Comparison of ENCODE assay signal across 1 cellular context in genomic region chr21:36141513-36141925, GRCh38.
TF ChIP-seq lines count a peak whose summit lies in the region.

No MANE protein-coding gene starts in this region.

TF ChIP-seq in HepG2, 621 proteins besides CTCF, POLR2A, EP300 and RAD21 (continued from another document and continues in another):
- TF ChIP-seq, protein P1, sequence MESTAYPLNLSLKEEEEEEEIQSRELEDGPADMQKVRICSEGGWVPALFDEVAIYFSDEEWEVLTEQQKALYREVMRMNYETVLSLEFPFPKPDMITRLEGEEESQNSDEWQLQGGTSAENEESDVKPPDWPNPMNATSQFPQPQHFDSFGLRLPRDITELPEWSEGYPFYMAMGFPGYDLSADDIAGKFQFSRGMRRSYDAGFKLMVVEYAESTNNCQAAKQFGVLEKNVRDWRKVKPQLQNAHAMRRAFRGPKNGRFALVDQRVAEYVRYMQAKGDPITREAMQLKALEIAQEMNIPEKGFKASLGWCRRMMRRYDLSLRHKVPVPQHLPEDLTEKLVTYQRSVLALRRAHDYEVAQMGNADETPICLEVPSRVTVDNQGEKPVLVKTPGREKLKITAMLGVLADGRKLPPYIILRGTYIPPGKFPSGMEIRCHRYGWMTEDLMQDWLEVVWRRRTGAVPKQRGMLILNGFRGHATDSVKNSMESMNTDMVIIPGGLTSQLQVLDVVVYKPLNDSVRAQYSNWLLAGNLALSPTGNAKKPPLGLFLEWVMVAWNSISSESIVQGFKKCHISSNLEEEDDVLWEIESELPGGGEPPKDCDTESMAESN (CRISPR knock-in tag; conservative IDR thresholded peaks at IDR 0.05), result no peak
- TF ChIP-seq ZNF44 (CRISPR knock-in tag; IDR thresholded peaks at IDR 0.05) (no peak), GATAD2A (CRISPR knock-in tag; IDR thresholded peaks at IDR 0.05) (peak; percentile 52; the same call in 1 of the 2 replicates), ZNF772 (CRISPR knock-in tag; IDR thresholded peaks at IDR 0.05) (no peak), ZNF841 (CRISPR knock-in tag; IDR thresholded peaks at IDR 0.05; ENCODE audit: borderline replicate concordance) (no peak), TCF7L2 (IDR thresholded peaks at IDR 0.05; ENCODE audit: low read depth, low read length) (no peak), PTBP1 (IDR thresholded peaks at IDR 0.05; ENCODE audit: low read depth, low read length, poor library complexity, severe bottlenecking) (no peak), ZSCAN31 (CRISPR knock-in tag; IDR thresholded peaks at IDR 0.05; ENCODE audit: low read depth) (no peak), JUND (CRISPR knock-in tag; IDR thresholded peaks at IDR 0.05) (no peak), FIP1L1 (IDR thresholded peaks at IDR 0.05; ENCODE audit: borderline replicate concordance, insufficient read depth, low read depth, low read length) (no peak), AGO1 (IDR thresholded peaks at IDR 0.05; ENCODE audit: low read depth, low read length, poor library complexity, severe bottlenecking) (no peak), NKX3-1 (CRISPR knock-in tag; IDR thresholded peaks at IDR 0.05) (no peak), HOXA9 (CRISPR knock-in tag; IDR thresholded peaks at IDR 0.05; ENCODE audit: borderline replicate concordance) (no peak), ZNF180 (CRISPR knock-in tag; IDR thresholded peaks at IDR 0.05; ENCODE audit: borderline replicate concordance, low read depth) (no peak), THAP7 (CRISPR knock-in tag; IDR thresholded peaks at IDR 0.05) (no peak), FOXJ3 (CRISPR knock-in tag; IDR thresholded peaks at IDR 0.05; ENCODE audit: borderline replicate concordance) (no peak), ZZZ3 (CRISPR knock-in tag; IDR thresholded peaks at IDR 0.05; ENCODE audit: borderline replicate concordance) (no peak), ZMYM4 (CRISPR knock-in tag; IDR thresholded peaks at IDR 0.05) (peak; percentile 45; the same call in 1 of the 2 replicates), CREB1 (IDR thresholded peaks at IDR 0.05) (peak; percentile 38), CREB1 (CRISPR knock-in tag; IDR thresholded peaks at IDR 0.05) (peak; percentile 40; the same call in 1 of the 2 replicates), HOMEZ (CRISPR knock-in tag; IDR thresholded peaks at IDR 0.05; ENCODE audit: low read depth) (peak; percentile 19; the same call in 1 of the 2 replicates), HIVEP1 (CRISPR knock-in tag; IDR thresholded peaks at IDR 0.05) (no peak), HNRNPUL1 (IDR thresholded peaks at IDR 0.05; ENCODE audit: low read depth, low read length) (no peak), FOXM1 (CRISPR knock-in tag; IDR thresholded peaks at IDR 0.05) (no peak), ZNF569 (CRISPR knock-in tag; IDR thresholded peaks at IDR 0.05; ENCODE audit: borderline replicate concordance) (no peak), DBP (CRISPR knock-in tag; IDR thresholded peaks at IDR 0.05; ENCODE audit: not compliant biosample characterization) (no peak), ZBTB7A (CRISPR knock-in tag; IDR thresholded peaks at IDR 0.05) (no peak), FOSL2 (CRISPR knock-in tag; IDR thresholded peaks at IDR 0.05) (peak; percentile 75), TBP (CRISPR knock-in tag; IDR thresholded peaks at IDR 0.05) (no peak), ZKSCAN8 (CRISPR knock-in tag; IDR thresholded peaks at IDR 0.05; ENCODE audit: borderline replicate concordance) (0 out of 2 replicates have a peak, but pooled peaks have one; percentile 31), ZSCAN5A (CRISPR knock-in tag; IDR thresholded peaks at IDR 0.05; ENCODE audit: borderline replicate concordance) (no peak), HOXA3 (CRISPR knock-in tag; IDR thresholded peaks at IDR 0.05) (peak; percentile 20; the same call in 1 of the 2 replicates), ZNF605 (CRISPR knock-in tag; IDR thresholded peaks at IDR 0.05) (no peak), SMARCE1 (IDR thresholded peaks at IDR 0.05; ENCODE audit: borderline replicate concordance) (no peak)
- TF ChIP-seq, protein P2, sequence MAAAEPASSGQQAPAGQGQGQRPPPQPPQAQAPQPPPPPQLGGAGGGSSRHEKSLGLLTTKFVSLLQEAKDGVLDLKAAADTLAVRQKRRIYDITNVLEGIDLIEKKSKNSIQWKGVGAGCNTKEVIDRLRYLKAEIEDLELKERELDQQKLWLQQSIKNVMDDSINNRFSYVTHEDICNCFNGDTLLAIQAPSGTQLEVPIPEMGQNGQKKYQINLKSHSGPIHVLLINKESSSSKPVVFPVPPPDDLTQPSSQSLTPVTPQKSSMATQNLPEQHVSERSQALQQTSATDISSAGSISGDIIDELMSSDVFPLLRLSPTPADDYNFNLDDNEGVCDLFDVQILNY (CRISPR knock-in tag; conservative IDR thresholded peaks at IDR 0.05), result no peak
- TF ChIP-seq, protein P3, sequence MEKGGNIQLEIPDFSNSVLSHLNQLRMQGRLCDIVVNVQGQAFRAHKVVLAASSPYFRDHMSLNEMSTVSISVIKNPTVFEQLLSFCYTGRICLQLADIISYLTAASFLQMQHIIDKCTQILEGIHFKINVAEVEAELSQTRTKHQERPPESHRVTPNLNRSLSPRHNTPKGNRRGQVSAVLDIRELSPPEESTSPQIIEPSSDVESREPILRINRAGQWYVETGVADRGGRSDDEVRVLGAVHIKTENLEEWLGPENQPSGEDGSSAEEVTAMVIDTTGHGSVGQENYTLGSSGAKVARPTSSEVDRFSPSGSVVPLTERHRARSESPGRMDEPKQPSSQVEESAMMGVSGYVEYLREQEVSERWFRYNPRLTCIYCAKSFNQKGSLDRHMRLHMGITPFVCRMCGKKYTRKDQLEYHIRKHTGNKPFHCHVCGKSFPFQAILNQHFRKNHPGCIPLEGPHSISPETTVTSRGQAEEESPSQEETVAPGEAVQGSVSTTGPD (CRISPR knock-in tag; IDR thresholded peaks at IDR 0.05), result no peak
- TF ChIP-seq, protein P4, sequence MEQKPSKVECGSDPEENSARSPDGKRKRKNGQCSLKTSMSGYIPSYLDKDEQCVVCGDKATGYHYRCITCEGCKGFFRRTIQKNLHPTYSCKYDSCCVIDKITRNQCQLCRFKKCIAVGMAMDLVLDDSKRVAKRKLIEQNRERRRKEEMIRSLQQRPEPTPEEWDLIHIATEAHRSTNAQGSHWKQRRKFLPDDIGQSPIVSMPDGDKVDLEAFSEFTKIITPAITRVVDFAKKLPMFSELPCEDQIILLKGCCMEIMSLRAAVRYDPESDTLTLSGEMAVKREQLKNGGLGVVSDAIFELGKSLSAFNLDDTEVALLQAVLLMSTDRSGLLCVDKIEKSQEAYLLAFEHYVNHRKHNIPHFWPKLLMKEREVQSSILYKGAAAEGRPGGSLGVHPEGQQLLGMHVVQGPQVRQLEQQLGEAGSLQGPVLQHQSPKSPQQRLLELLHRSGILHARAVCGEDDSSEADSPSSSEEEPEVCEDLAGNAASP (CRISPR knock-in tag; IDR thresholded peaks at IDR 0.05; ENCODE audit: borderline replicate concordance), result no peak
- TF ChIP-seq, protein P5, sequence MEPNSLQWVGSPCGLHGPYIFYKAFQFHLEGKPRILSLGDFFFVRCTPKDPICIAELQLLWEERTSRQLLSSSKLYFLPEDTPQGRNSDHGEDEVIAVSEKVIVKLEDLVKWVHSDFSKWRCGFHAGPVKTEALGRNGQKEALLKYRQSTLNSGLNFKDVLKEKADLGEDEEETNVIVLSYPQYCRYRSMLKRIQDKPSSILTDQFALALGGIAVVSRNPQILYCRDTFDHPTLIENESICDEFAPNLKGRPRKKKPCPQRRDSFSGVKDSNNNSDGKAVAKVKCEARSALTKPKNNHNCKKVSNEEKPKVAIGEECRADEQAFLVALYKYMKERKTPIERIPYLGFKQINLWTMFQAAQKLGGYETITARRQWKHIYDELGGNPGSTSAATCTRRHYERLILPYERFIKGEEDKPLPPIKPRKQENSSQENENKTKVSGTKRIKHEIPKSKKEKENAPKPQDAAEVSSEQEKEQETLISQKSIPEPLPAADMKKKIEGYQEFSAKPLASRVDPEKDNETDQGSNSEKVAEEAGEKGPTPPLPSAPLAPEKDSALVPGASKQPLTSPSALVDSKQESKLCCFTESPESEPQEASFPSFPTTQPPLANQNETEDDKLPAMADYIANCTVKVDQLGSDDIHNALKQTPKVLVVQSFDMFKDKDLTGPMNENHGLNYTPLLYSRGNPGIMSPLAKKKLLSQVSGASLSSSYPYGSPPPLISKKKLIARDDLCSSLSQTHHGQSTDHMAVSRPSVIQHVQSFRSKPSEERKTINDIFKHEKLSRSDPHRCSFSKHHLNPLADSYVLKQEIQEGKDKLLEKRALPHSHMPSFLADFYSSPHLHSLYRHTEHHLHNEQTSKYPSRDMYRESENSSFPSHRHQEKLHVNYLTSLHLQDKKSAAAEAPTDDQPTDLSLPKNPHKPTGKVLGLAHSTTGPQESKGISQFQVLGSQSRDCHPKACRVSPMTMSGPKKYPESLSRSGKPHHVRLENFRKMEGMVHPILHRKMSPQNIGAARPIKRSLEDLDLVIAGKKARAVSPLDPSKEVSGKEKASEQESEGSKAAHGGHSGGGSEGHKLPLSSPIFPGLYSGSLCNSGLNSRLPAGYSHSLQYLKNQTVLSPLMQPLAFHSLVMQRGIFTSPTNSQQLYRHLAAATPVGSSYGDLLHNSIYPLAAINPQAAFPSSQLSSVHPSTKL (CRISPR knock-in tag; IDR thresholded peaks at IDR 0.05), result peak; percentile 66
- TF ChIP-seq, protein P6, sequence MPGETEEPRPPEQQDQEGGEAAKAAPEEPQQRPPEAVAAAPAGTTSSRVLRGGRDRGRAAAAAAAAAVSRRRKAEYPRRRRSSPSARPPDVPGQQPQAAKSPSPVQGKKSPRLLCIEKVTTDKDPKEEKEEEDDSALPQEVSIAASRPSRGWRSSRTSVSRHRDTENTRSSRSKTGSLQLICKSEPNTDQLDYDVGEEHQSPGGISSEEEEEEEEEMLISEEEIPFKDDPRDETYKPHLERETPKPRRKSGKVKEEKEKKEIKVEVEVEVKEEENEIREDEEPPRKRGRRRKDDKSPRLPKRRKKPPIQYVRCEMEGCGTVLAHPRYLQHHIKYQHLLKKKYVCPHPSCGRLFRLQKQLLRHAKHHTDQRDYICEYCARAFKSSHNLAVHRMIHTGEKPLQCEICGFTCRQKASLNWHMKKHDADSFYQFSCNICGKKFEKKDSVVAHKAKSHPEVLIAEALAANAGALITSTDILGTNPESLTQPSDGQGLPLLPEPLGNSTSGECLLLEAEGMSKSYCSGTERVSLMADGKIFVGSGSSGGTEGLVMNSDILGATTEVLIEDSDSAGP (CRISPR knock-in tag; IDR thresholded peaks at IDR 0.05; ENCODE audit: borderline replicate concordance), result no peak
- TF ChIP-seq, protein P7, sequence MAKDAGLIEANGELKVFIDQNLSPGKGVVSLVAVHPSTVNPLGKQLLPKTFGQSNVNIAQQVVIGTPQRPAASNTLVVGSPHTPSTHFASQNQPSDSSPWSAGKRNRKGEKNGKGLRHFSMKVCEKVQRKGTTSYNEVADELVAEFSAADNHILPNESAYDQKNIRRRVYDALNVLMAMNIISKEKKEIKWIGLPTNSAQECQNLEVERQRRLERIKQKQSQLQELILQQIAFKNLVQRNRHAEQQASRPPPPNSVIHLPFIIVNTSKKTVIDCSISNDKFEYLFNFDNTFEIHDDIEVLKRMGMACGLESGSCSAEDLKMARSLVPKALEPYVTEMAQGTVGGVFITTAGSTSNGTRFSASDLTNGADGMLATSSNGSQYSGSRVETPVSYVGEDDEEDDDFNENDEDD (CRISPR knock-in tag; IDR thresholded peaks at IDR 0.05; ENCODE audit: borderline replicate concordance), result no peak
- TF ChIP-seq, protein P8, sequence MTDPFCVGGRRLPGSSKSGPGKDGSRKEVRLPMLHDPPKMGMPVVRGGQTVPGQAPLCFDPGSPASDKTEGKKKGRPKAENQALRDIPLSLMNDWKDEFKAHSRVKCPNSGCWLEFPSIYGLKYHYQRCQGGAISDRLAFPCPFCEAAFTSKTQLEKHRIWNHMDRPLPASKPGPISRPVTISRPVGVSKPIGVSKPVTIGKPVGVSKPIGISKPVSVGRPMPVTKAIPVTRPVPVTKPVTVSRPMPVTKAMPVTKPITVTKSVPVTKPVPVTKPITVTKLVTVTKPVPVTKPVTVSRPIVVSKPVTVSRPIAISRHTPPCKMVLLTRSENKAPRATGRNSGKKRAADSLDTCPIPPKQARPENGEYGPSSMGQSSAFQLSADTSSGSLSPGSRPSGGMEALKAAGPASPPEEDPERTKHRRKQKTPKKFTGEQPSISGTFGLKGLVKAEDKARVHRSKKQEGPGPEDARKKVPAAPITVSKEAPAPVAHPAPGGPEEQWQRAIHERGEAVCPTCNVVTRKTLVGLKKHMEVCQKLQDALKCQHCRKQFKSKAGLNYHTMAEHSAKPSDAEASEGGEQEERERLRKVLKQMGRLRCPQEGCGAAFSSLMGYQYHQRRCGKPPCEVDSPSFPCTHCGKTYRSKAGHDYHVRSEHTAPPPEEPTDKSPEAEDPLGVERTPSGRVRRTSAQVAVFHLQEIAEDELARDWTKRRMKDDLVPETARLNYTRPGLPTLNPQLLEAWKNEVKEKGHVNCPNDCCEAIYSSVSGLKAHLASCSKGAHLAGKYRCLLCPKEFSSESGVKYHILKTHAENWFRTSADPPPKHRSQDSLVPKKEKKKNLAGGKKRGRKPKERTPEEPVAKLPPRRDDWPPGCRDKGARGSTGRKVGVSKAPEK (CRISPR knock-in tag; IDR thresholded peaks at IDR 0.05; ENCODE audit: borderline replicate concordance), result no peak
